ENCODE assay signal across 28 cellular contexts in the genomic region with DNA sequence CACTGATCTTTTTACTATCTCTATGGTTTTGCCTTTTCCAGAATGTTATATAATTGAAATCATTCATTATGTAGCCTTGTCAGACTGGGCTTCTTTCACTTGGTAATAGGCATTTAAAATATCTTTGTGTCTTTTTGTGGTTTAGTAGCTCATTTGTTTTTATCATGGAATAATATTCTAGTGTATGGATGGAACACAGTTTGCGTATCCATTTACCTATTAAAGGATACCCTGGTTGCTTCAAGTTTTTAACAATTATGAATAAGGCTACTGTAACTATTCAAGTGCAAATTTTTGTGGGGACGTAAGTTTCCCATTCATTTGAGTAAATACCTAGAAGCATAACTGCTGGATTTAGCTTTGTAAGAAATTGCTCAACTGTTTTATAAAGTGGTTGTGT.
"Had no signal": no experiment of that assay in that cellular context is flagged by ENCODE, and none has a peak within 500 bp of the region (broad histone marks: within the 10 kb centered on the region; RNA-seq: fewer than 3 reads in every experiment).

No MANE protein-coding gene starts in this region.

- H3K27ac ChIP-seq: neural progenitor cell, ovary, parathyroid adenoma, psoas muscle, right lobe of liver, sigmoid colon, spleen, suprapubic skin, testis, tibial artery, transverse colon, upper lobe of right lung, uterus had no signal

- H3K4me1 ChIP-seq: neural progenitor cell, parathyroid adenoma, psoas muscle, right lobe of liver, sigmoid colon, spleen, suprapubic skin, testis, tibial artery, transverse colon, upper lobe of right lung, uterus had no signal

- ATAC-seq: natural killer cell; psoas muscle; right cardiac atrium; right lobe of liver; stimulated activated memory B cell treated with anti-CD40 and anti-IgM and Interleukin-4, amounts not matched to agents 10 μg/mL and 1 μg/mL and 100 μg/mL, for 72 hours; stimulated activated naive CD8-positive, alpha-beta T cell treated with anti-CD3 and anti-CD28 coated beads, Interleukin-15, amount 100 ng/mL, for 72 hours; stimulated activated naive CD8-positive, alpha-beta T cell treated with anti-CD3 and anti-CD28 coated beads, Interleukin-15, Interleukin-2, amounts not matched to agents 100 U/mL and 50 U/mL, for 24 hours; upper lobe of right lung had no signal

- H3K9ac ChIP-seq: neural progenitor cell, parathyroid adenoma had no signal

- H3K79me2 ChIP-seq: parathyroid adenoma had no signal

- H3K4me3 ChIP-seq: neural progenitor cell, ovary, psoas muscle, right lobe of liver, sigmoid colon, spleen, suprapubic skin, testis, tibial artery, transverse colon, upper lobe of right lung, uterus had no signal

- H3K4me2 ChIP-seq: neural progenitor cell had no signal

- H3K9me3 ChIP-seq: ovary, psoas muscle, right lobe of liver, sigmoid colon, suprapubic skin, testis, tibial artery, transverse colon, upper lobe of right lung, uterus had no signal

- H3K27me3 ChIP-seq: neural progenitor cell, ovary, right lobe of liver, sigmoid colon, spleen, suprapubic skin, testis, tibial artery, transverse colon, upper lobe of right lung, uterus had no signal

- H3K36me3 ChIP-seq: neural progenitor cell, ovary, right lobe of liver, sigmoid colon, spleen, suprapubic skin, tibial artery, transverse colon, upper lobe of right lung, uterus had no signal

- H2AFZ ChIP-seq: neural progenitor cell, parathyroid adenoma had no signal

- DNase-seq: natural killer cell; occipital lobe; ovary; posterior cingulate gyrus; psoas muscle; right cardiac atrium; right lobe of liver; sigmoid colon; small intestine; spleen; stimulated activated CD4-positive, alpha-beta T cell treated with anti-CD3 and anti-CD28 coated beads, Interleukin-12 subunit alpha, Interleukin-12 subunit beta, amount 100 ng/mL, for 4 hours; stimulated activated CD4-positive, alpha-beta T cell treated with anti-CD3 and anti-CD28 coated beads, Interleukin-1b, Interleukin-23, amount 100 ng/mL, for 48 hours; stimulated activated CD4-positive, alpha-beta T cell treated with anti-CD3 and anti-CD28 coated beads, Interleukin-4, amount 100 ng/mL, for 1 hour; stimulated activated CD4-positive, alpha-beta T cell treated with anti-CD3 and anti-CD28 coated beads, Interleukin-4, amount 100 ng/mL, for 4 hours; stimulated activated CD8-positive, alpha-beta memory T cell treated with anti-CD3 and anti-CD28 coated beads, Interleukin-4, amount 100 ng/mL, for 48 hours; stimulated activated naive CD4-positive, alpha-beta T cell; stimulated activated naive CD8-positive, alpha-beta T cell treated with anti-CD3 and anti-CD28 coated beads, Interleukin-15, amount 100 ng/mL, for 72 hours; stimulated activated naive CD8-positive, alpha-beta T cell treated with anti-CD3 and anti-CD28 coated beads, Interleukin-15, Interleukin-2, amounts not matched to agents 100 U/mL and 50 U/mL, for 24 hours; substantia nigra; testis; tibial artery; transverse colon; upper lobe of right lung; uterus had no signal
